ENCODE assay signal across 1 cellular context in the genomic region with DNA sequence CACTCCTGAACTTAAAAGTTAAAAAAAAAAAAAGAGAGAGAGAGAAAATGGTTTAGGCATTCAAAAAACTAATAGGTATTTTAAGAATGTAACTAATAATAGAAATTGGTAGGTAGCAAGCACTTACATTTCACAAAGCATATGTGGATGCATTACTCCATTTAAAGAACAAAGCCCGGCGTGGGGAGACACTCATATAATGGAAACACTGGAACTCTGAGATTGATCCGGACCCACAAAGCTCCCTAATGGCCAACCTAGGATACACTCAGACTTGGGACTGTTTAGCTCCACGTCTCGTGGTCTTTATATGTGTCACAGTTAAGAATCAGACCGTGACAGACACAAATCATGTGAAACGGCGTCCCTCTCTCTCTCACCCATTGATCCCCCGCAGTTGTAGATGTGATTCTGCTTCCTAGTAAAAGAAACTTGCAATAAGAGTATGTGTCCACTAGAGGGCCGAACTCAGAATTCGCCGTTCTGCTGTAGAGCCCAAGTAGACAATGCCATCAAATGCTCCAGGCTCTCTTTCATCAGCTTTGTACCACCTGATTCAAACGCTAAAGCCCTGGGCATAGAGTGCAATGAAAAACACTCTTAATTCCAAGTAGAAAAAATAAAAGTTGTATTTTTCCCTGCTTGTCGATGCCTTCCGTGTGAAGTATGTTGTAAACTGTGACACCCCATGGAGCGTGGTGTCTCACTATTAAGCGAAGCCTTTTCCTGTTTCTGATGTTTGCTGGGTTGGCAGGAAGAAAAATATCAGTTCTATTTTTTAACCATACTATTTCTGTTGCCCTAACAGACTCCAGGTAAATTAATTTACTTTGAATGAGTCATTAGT.
TF ChIP-seq lines count a peak whose summit lies in the region.

No MANE protein-coding gene starts in this region.

TF ChIP-seq in K562, 482 proteins besides CTCF, POLR2A, EP300 and RAD21 (continued from another document):
- TF ChIP-seq, protein P1, sequence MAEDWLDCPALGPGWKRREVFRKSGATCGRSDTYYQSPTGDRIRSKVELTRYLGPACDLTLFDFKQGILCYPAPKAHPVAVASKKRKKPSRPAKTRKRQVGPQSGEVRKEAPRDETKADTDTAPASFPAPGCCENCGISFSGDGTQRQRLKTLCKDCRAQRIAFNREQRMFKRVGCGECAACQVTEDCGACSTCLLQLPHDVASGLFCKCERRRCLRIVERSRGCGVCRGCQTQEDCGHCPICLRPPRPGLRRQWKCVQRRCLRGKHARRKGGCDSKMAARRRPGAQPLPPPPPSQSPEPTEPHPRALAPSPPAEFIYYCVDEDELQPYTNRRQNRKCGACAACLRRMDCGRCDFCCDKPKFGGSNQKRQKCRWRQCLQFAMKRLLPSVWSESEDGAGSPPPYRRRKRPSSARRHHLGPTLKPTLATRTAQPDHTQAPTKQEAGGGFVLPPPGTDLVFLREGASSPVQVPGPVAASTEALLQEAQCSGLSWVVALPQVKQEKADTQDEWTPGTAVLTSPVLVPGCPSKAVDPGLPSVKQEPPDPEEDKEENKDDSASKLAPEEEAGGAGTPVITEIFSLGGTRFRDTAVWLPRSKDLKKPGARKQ (CRISPR knock-in tag; IDR thresholded peaks at IDR 0.05), result 0 out of 2 replicates have a peak, but pooled peaks have one; percentile 37
- no peak for TF ChIP-seq HMG20A (CRISPR knock-in tag; conservative IDR thresholded peaks at IDR 0.05)
- TF ChIP-seq NEUROD1 (IDR thresholded peaks at IDR 0.05; ENCODE audit: borderline replicate concordance, low read depth, low read length, partially characterized antibody), result no peak
- TF ChIP-seq ZNF143 (CRISPR knock-in tag; IDR thresholded peaks at IDR 0.05), result no peak
- no peak for TF ChIP-seq HNRNPLL (IDR thresholded peaks at IDR 0.05; ENCODE audit: low read depth, low read length, poor library complexity, severe bottlenecking)
- TF ChIP-seq BRD4 (IDR thresholded peaks at IDR 0.05), result 0 out of 2 replicates have a peak, but pooled peaks have one; percentile 40
- no peak for TF ChIP-seq EWSR1 (IDR thresholded peaks at IDR 0.05; ENCODE audit: borderline replicate concordance, low read depth, partially characterized antibody)
- TF ChIP-seq, protein P2, sequence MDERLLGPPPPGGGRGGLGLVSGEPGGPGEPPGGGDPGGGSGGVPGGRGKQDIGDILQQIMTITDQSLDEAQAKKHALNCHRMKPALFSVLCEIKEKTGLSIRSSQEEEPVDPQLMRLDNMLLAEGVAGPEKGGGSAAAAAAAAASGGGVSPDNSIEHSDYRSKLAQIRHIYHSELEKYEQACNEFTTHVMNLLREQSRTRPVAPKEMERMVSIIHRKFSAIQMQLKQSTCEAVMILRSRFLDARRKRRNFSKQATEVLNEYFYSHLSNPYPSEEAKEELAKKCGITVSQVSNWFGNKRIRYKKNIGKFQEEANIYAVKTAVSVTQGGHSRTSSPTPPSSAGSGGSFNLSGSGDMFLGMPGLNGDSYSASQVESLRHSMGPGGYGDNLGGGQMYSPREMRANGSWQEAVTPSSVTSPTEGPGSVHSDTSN (CRISPR knock-in tag; IDR thresholded peaks at IDR 0.05; ENCODE audit: low read depth), result no peak
- TF ChIP-seq, protein P2 (tag; conservative IDR thresholded peaks at IDR 0.05; ENCODE audit: low read depth), result 0 out of 2 replicates have a peak, but pooled peaks have one; percentile 19
- TF ChIP-seq POLR2AphosphoS2 (IDR thresholded peaks at IDR 0.05; ENCODE audit: low read length), result no peak
- TF ChIP-seq TAF9B (IDR thresholded peaks at IDR 0.05; ENCODE audit: partially characterized antibody), result no peak
- no peak for TF ChIP-seq ZSCAN32 (CRISPR knock-in tag; IDR thresholded peaks at IDR 0.05)
- TF ChIP-seq MECOM (CRISPR knock-in tag; IDR thresholded peaks at IDR 0.05), result 0 out of 2 replicates have a peak, but pooled peaks have one; percentile 26
- TF ChIP-seq ZNF24 (IDR thresholded peaks at IDR 0.05), result no peak
- TF ChIP-seq, protein P3, sequence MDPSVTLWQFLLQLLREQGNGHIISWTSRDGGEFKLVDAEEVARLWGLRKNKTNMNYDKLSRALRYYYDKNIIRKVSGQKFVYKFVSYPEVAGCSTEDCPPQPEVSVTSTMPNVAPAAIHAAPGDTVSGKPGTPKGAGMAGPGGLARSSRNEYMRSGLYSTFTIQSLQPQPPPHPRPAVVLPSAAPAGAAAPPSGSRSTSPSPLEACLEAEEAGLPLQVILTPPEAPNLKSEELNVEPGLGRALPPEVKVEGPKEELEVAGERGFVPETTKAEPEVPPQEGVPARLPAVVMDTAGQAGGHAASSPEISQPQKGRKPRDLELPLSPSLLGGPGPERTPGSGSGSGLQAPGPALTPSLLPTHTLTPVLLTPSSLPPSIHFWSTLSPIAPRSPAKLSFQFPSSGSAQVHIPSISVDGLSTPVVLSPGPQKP (CRISPR knock-in tag; IDR thresholded peaks at IDR 0.05), result no peak
- TF ChIP-seq, protein P4, sequence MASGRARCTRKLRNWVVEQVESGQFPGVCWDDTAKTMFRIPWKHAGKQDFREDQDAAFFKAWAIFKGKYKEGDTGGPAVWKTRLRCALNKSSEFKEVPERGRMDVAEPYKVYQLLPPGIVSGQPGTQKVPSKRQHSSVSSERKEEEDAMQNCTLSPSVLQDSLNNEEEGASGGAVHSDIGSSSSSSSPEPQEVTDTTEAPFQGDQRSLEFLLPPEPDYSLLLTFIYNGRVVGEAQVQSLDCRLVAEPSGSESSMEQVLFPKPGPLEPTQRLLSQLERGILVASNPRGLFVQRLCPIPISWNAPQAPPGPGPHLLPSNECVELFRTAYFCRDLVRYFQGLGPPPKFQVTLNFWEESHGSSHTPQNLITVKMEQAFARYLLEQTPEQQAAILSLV (tag; IDR thresholded peaks at IDR 0.05), result no peak
- TF ChIP-seq HDAC2 (IDR thresholded peaks at IDR 0.05), result no peak
- TF ChIP-seq RB1 (IDR thresholded peaks at IDR 0.05; ENCODE audit: low read depth), result peak; percentile 26; the same call in 1 of the 2 replicates
- TF ChIP-seq ATF1 (CRISPR knock-in tag; IDR thresholded peaks at IDR 0.05), result no peak
- TF ChIP-seq ATF1 (tag; IDR thresholded peaks at IDR 0.05), result no peak
- no peak for TF ChIP-seq BRF1 (IDR thresholded peaks at IDR 0.05; ENCODE audit: borderline replicate concordance, extremely low read depth, insufficient read length)
- TF ChIP-seq CBX3 (IDR thresholded peaks at IDR 0.05; ENCODE audit: borderline replicate concordance in 1 of 2, low read length in 2 of 2), result 0 out of 3 replicates have a peak, but pooled peaks of 1 of the 2 experiments have one; percentile 46
- TF ChIP-seq NR3C1 (CRISPR knock-in tag; IDR thresholded peaks at IDR 0.05), result no peak
- TF ChIP-seq ATF7 (IDR thresholded peaks at IDR 0.05), result 0 out of 2 replicates have a peak, but pooled peaks have one; percentile 19
- TF ChIP-seq ZNF551 (CRISPR knock-in tag; IDR thresholded peaks at IDR 0.05), result no peak
